Comparison of ENCODE assay signal across 20 cellular contexts in the genomic region with DNA sequence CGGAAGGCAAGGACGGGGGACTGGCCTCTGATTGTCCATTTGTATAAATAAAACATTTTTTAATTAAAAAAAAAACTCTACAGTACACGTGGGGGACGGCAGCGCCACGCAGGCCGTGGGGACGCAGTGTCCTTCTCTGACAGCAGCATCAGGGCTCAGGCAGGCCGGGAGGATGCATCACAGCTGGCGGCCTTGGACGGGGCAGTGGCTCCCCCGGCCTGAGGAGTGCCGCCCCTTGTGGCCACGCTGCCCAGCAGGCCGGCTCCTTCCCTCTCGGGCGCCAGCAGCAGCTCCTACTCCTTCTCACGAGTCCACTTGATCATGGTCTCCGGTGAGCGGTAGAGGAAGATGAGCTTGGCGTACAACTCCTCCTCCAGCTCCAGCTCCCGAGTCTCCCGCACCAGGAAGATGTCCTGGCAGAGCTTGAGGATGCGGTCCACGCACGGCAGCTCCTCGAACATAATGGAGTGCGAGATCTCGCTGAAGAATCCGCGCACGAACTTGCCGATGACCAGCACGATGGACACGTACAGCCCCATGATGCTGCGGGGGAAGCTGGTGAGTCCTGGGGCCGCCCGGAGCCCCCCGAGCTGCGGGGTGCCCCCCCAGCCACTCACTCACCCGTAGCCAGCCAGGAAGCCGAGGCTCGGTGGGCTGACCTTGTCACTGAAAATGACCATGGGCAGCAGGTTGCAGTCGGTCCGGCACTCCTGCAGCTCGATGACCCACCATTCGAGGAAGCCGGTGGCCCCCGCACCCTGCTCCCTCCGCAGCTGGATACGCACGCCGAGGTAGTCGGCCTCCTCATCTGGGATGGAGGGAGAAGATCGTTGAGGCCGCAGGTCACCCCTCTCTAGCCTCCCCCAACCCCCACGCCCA. TPM values are rescaled to one million over a fixed set of nuclear protein-coding genes. Genes with fewer than 3 reads are reported as not detected.
DNase-seq lines count a peak whose midpoint lies in the region; ATAC-seq, FAIRE-seq and TF ChIP-seq lines count a peak whose summit lies in the region.
"Had no signal": no experiment of that assay in that cellular context is flagged by ENCODE, and none has a peak within 500 bp of the region (broad histone marks: within the 10 kb centered on the region; RNA-seq: fewer than 3 reads in every experiment).

No MANE protein-coding gene starts in this region.

- TF ChIP-seq POLR2A in breast epithelium (IDR thresholded peaks at IDR 0.05), result no peak
- TF ChIP-seq POLR2A in GM12878 (IDR thresholded peaks at IDR 0.05; ENCODE audit: low read depth, low read length), result peak; percentile 14; the same call in 1 of the 2 replicates
- TF ChIP-seq POLR2A in endothelial cell of umbilical vein (IDR thresholded peaks at IDR 0.05; ENCODE audit: low read depth, low read length), result no peak

- SMC1A ChIA-PET in GM12878 (lab: Charles Lee; ENCODE audit: uncharacterized antibody, unreplicated experiment), result no interaction called here

- H3K36me3 ChIP-seq in breast epithelium (peaks cover 21% of the 10 kb centered on the region), GM12878 (ENCODE audit: control insufficient read depth in 2 of 2, insufficient read depth in 2 of 2, low read length in 1 of 2) (peaks cover 13 to 45% of the 10 kb centered on the region in 2 experiments), endothelial cell of umbilical vein (ENCODE audit: control insufficient read depth in 2 of 2, extremely low read depth in 1 of 2, insufficient read depth in 2 of 2, low read length in 2 of 2) (peaks cover 22 to 59% of the 10 kb centered on the region in 2 experiments), SJCRH30 (peaks cover 14% of the 10 kb centered on the region; the same call in 1 of the 2 replicates)

- H3K79me2 ChIP-seq in GM12878 (ENCODE audit: control insufficient read depth, insufficient read depth, low read length) (no peaks in the 10 kb centered on the region), endothelial cell of umbilical vein (ENCODE audit: control insufficient read depth, insufficient read depth, low read length) (peaks cover 2% of the 10 kb centered on the region)

- no peaks in the 10 kb centered on the region for H3K4me1 Mint-ChIP-seq in MCF 10A (ENCODE audit: insufficient read depth, unreplicated experiment)

- no peak overlapping the region for H3K4me3 Mint-ChIP-seq in MCF 10A (ENCODE audit: unreplicated experiment)
- H3K4me3 Mint-ChIP-seq: CD8-positive, alpha-beta T cell; GM23338 had no signal

- H2AFZ ChIP-seq in GM12878 (ENCODE audit: control insufficient read depth, low read depth, low read length) (no peak overlapping the region), endothelial cell of umbilical vein (ENCODE audit: low read depth, low read length) (no peak overlapping the region)
- H2AFZ ChIP-seq: GM23338 had no signal

- H3K27ac ChIP-seq in breast epithelium, result no peak overlapping the region
- no peak overlapping the region for H3K27ac ChIP-seq in GM12878 (ENCODE audit: control insufficient read depth, insufficient read depth)
- H3K27ac ChIP-seq in endothelial cell of umbilical vein (ENCODE audit: insufficient read depth, low read depth, low read length), result no peak overlapping the region
- H3K27ac ChIP-seq in SJCRH30, result no peak overlapping the region
- H3K27ac ChIP-seq: BLaER1 treated with 17β-estradiol and CSF1 and Interleukin-3, amounts not matched to agents 10 nM and 100 nM; HL-60 had no signal

- 93% methylated on average over 45 of the region's 57 CpGs for WGBS in GM12878 (ENCODE audit: insufficient coverage, insufficient replicate concordance, low lambda C conversion rate, missing lambda C conversion rate)

- H3K4me2 ChIP-seq in GM12878 (ENCODE audit: control insufficient read depth, insufficient read depth), result no peak overlapping the region
- H3K4me2 ChIP-seq in endothelial cell of umbilical vein (ENCODE audit: insufficient read depth, low read length), result no peak overlapping the region
- H3K4me2 ChIP-seq: BLaER1 treated with 17β-estradiol and CSF1 and Interleukin-3, amounts not matched to agents 10 nM and 100 nM; GM23338 had no signal

- no peak for TF ChIP-seq EP300 in GM12878 (IDR thresholded peaks at IDR 0.05; ENCODE audit: borderline replicate concordance in 1 of 2, control insufficient read depth in 1 of 2, low read depth in 2 of 2, low read length in 2 of 2)

- no peak for DNase-seq in MCF 10A (ENCODE audit: unreplicated experiment)
- DNase-seq in breast epithelium (ENCODE audit: low spot score in 2 of 2), result no peak
- DNase-seq in GM12878 (ENCODE audit: low read depth, low spot score), result no peak
- DNase-seq in endothelial cell of umbilical vein (ENCODE audit: low read depth, low spot score), result no peak
- DNase-seq in NCI-H82 treated with DMSO at 0.1 percent for 48 hours (lab: John Stamatoyannopoulos, UW; ENCODE audit: unreplicated experiment), result no peak
- DNase-seq in SJCRH30, result no peak
- DNase-seq: 8988T; Calu3; CD8-positive, alpha-beta T cell; DMS79 treated with DMSO at 0.1 percent for 48 hours; GF-D8; HCEC 1CT; IMR-90 had no signal

- no peak for TF ChIP-seq RAD21 in GM12878 (IDR thresholded peaks at IDR 0.05; ENCODE audit: insufficient read depth, low read depth, low read length)

- H3K27me3 ChIP-seq in breast epithelium (no peaks in the 10 kb centered on the region), GM12878 (replicated peaks in 1 of 2; ENCODE audit: control insufficient read depth in 2 of 2, insufficient read depth in 2 of 2, low read length in 1 of 2) (no peaks in the 10 kb centered on the region), endothelial cell of umbilical vein (ENCODE audit: control insufficient read depth in 2 of 2, insufficient read depth in 2 of 2, low read length in 2 of 2) (no peaks in the 10 kb centered on the region), SJCRH30 (no peaks in the 10 kb centered on the region)

- RAD21 ChIA-PET in GM12878 (lab: Charles Lee; ENCODE audit: unreplicated experiment), result no interaction called here

- FAIRE-seq in GM12878 (lab: Jason Lieb, UNC) (no peak), endothelial cell of umbilical vein (lab: Jason Lieb, UNC) (no peak)
- FAIRE-seq: GM19239, H54 had no signal

- dilution Hi-C loops in endothelial cell of umbilical vein (cut with MboI; ENCODE audit: extremely low pct_ligation_motif_present, low sequenced_read_pairs), result no loop called here

- H3K9me1 ChIP-seq in endothelial cell of umbilical vein (replicated peaks; ENCODE audit: control insufficient read depth, extremely low read depth, insufficient read depth, low read length), result no peaks in the 10 kb centered on the region

- no peak for ATAC-seq in GM12878
- no peak for ATAC-seq in HG03025 (IDR thresholded peaks at IDR 0.05; ENCODE audit: low FRiP score, unreplicated experiment)
- ATAC-seq: CD8-positive, alpha-beta T cell; GM23338 had no signal

- H3K4me3 ChIP-seq in breast epithelium, result no peak overlapping the region
- no peak overlapping the region for H3K4me3 ChIP-seq in GM12878
- H3K4me3 ChIP-seq in endothelial cell of umbilical vein (replicated peaks in 1 of 3; ENCODE audit: insufficient read depth in 1 of 3, low read depth in 1 of 3, low read length in 3 of 3), result no peak overlapping the region
- H3K4me3 ChIP-seq in SJCRH30, result no peak overlapping the region
- H3K4me3 ChIP-seq: BLaER1 treated with 17β-estradiol and CSF1 and Interleukin-3, amounts not matched to agents 10 nM and 100 nM; GM23338 had no signal

- H3K27ac Mint-ChIP-seq in MCF 10A (ENCODE audit: low read depth, unreplicated experiment), result no peak overlapping the region
- H3K27ac Mint-ChIP-seq: CD8-positive, alpha-beta T cell; GM23338 had no signal

- BruUV-seq in MCF 10A (replicated peaks; lab: Mats Ljungman, UMichigan), result TSS peak; percentile 34
- no TSS peak for BruUV-seq in GM12878 (replicated peaks; lab: Mats Ljungman, UMichigan)
- BruUV-seq in endothelial cell of umbilical vein (replicated peaks; lab: Mats Ljungman, UMichigan), result TSS peak; percentile 46

- no peak overlapping the region for H3K9ac ChIP-seq in GM12878 (ENCODE audit: control insufficient read depth, insufficient read depth, low read length)
- H3K9ac ChIP-seq in endothelial cell of umbilical vein (replicated peaks; ENCODE audit: extremely low read depth, insufficient read depth, low read length), result no peak overlapping the region
- H3K9ac ChIP-seq: BLaER1 treated with 17β-estradiol and CSF1 and Interleukin-3, amounts not matched to agents 10 nM and 100 nM had no signal

- H3K9me3 ChIP-seq in breast epithelium (no peaks in the 10 kb centered on the region), GM12878 (replicated peaks; ENCODE audit: control insufficient read depth, insufficient read depth, low read length) (no peaks in the 10 kb centered on the region), endothelial cell of umbilical vein (replicated peaks; ENCODE audit: control insufficient read depth, insufficient read depth, low read length) (no peaks in the 10 kb centered on the region), SJCRH30 (replicated peaks) (no peaks in the 10 kb centered on the region)
- H3K9me3 ChIP-seq: BLaER1 treated with 17β-estradiol and CSF1 and Interleukin-3, amounts not matched to agents 10 nM and 100 nM had no signal

- TF ChIP-seq CTCF in MCF 10A (IDR thresholded peaks at IDR 0.05; ENCODE audit: unreplicated experiment) (no peak), breast epithelium (IDR thresholded peaks at IDR 0.05) (no peak), GM12878 (IDR thresholded peaks at IDR 0.05 in 2 of 3, conservative IDR thresholded peaks at IDR 0.05 in 1 of 3; ENCODE audit: control insufficient read depth in 2 of 3, extremely low read depth in 1 of 3, insufficient read depth in 1 of 3, low read depth in 3 of 3, low read length in 3 of 3) (no peak), endothelial cell of umbilical vein (IDR thresholded peaks at IDR 0.05; ENCODE audit: extremely low read depth in 1 of 2, insufficient read depth in 1 of 2, low read depth in 1 of 2, low read length in 2 of 2) (no peak)

- H4K20me1 ChIP-seq in GM12878 (ENCODE audit: control insufficient read depth, insufficient read depth) (no peaks in the 10 kb centered on the region), endothelial cell of umbilical vein (replicated peaks; ENCODE audit: control insufficient read depth, extremely low read depth, insufficient read depth, low read length) (no peaks in the 10 kb centered on the region)

- no peaks in the 10 kb centered on the region for H3K9me3 Mint-ChIP-seq in MCF 10A (ENCODE audit: unreplicated experiment)
- H3K9me3 Mint-ChIP-seq: CD8-positive, alpha-beta T cell; GM23338 had no signal

- H3K27me3 Mint-ChIP-seq in MCF 10A (ENCODE audit: insufficient read depth, unreplicated experiment), result no peaks in the 10 kb centered on the region

- POLR2A ChIA-PET in MCF 10A (lab: Yijun Ruan, JAX), result interaction anchor here (0.7 kb wide), 1 partner anchor 55 kb away, joined by 3 read pairs; no protein-coding TSS in a partner anchor
- POLR2A ChIA-PET in GM12878 (lab: Charles Lee), result interaction anchor here (0.7 kb wide), 1 partner anchor 9 kb away, joined by 3 read pairs; no protein-coding TSS in a partner anchor
- POLR2A ChIA-PET in endothelial cell of umbilical vein (lab: Charles Lee), result no interaction called here

- in situ Hi-C loops in GM12878 (cut with MboI), result no loop called here

- CTCF ChIA-PET in MCF 10A (lab: Yijun Ruan, JAX), result interaction anchor here (1.5 kb wide), 1 partner anchor 22 kb away, joined by 5 read pairs; no protein-coding TSS in a partner anchor
- CTCF ChIA-PET in GM12878 (lab: Yijun Ruan, JAX), result no interaction called here
- CTCF ChIA-PET in endothelial cell of umbilical vein (lab: Charles Lee), result interaction anchor here (2.2 kb wide), 1 partner anchor 22 kb away, joined by 9 read pairs; no protein-coding TSS in a partner anchor

- H3K36me3 Mint-ChIP-seq in MCF 10A (ENCODE audit: insufficient read depth, unreplicated experiment), result peaks cover 46% of the 10 kb centered on the region

- intact Hi-C loops in MCF 10A (cut with micrococcal nuclease) (no loop called here), breast epithelium (cut with DNase I; ENCODE audit: low total_unique reads) (no loop called here), GM12878 (cut with micrococcal nuclease; ENCODE audit: unreplicated experiment) (no loop called here), endothelial cell of umbilical vein (cut with micrococcal nuclease) (no loop called here)

- H3K4me1 ChIP-seq in breast epithelium, result no peaks in the 10 kb centered on the region
- no peaks in the 10 kb centered on the region for H3K4me1 ChIP-seq in GM12878 (ENCODE audit: control insufficient read depth, insufficient read depth, low read length)
- no peaks in the 10 kb centered on the region for H3K4me1 ChIP-seq in endothelial cell of umbilical vein (ENCODE audit: control insufficient read depth, extremely low read depth, insufficient read depth, low read length)
- H3K4me1 ChIP-seq in SJCRH30, result no peaks in the 10 kb centered on the region

RNA-seq across cellular contexts. Expression of a gene that starts 9.2 kb away (rescaled TPM):
- total RNA-seq in MCF 10A (2022) (26.9 and 40.8 TPM in 2 replicates), breast epithelium (1 to 10 TPM; 7.3 to 8.2 (median 7.8) TPM), GM12878 (2014; rRNA removed) (17.8 and 23.3 TPM in 2 replicates), GM12878 (2014; rRNA removed; fragmentation: Illumina TruSeq; extraction: Trizol) (11.0 and 12.2 TPM in 2 replicates), GM12878 (2021) (44.5 and 48.5 TPM in 2 replicates), endothelial cell of umbilical vein (33.7 and 37.5 TPM in 2 replicates)
- total RNA-seq in GM12878 (2013; cell fraction: nucleolus; rRNA removed), result 16.7 and 18.4 TPM in 2 replicates
- 12.3 TPM for polyA plus RNA-seq in GM12878 (2011; ENCODE audit: low read depth)
- polyA plus RNA-seq in GM12878 (2011; rRNA removed) (6.8 and 13.2 TPM in 2 replicates), GM12878 (2014; fragmentation: Illumina TruSeq; extraction: Trizol) (1.5 and 5.6 TPM in 2 replicates), GM12878 (2014; fragmentation: Nextera tagmentation; extraction: Ambion mirVana) (1 to 10 TPM in 1 of 2 experiments, under 1 TPM in 1; 0.32 to 4.0 TPM), GM12878 (2014; rRNA removed) (31.2 and 38.9 TPM in 2 replicates), GM12878 (2016; fragmentation: Nextera tagmentation; extraction: Ambion mirVana) (10 to 100 TPM; 33.2 to 43.4 TPM), endothelial cell of umbilical vein (26.1 and 30.8 TPM in 2 replicates)
- 20.3 and 30.6 TPM in 2 replicates for polyA plus RNA-seq in GM12878 (2011; cell fraction: cytosol; rRNA removed)
- 47.9 and 63.5 TPM in 2 replicates for polyA plus RNA-seq in GM12878 (2011; cell fraction: nucleus; rRNA removed)
- polyA plus RNA-seq in GM12878 (2012), result 12.7 and 17.5 TPM in 2 replicates
- 6.7 and 19.8 TPM in 2 replicates for polyA minus RNA-seq in GM12878 (2011; rRNA and poly(A)+ RNA removed)
- 14.7 and 16.6 TPM in 2 replicates for polyA minus RNA-seq in GM12878 (2011; cell fraction: cytosol; rRNA and poly(A)+ RNA removed)
- 15.8 and 23.2 TPM in 2 replicates for polyA minus RNA-seq in GM12878 (2011; cell fraction: nucleus; rRNA and poly(A)+ RNA removed)
- 14.6 and 19.2 TPM in 2 replicates for polyA plus RNA-seq in endothelial cell of umbilical vein (2011; cell fraction: cytosol; rRNA removed)
- polyA plus RNA-seq in endothelial cell of umbilical vein (2011; cell fraction: nucleus; rRNA removed), result 35.9 and 36.8 TPM in 2 replicates
- 19.1 and 27.5 TPM in 2 replicates for polyA plus RNA-seq in endothelial cell of umbilical vein (2012)
- polyA minus RNA-seq in endothelial cell of umbilical vein, result 11.6 and 15.6 TPM in 2 replicates
- 27.9 TPM for polyA minus RNA-seq in endothelial cell of umbilical vein (2011; cell fraction: cytosol; rRNA and poly(A)+ RNA removed)
- 10.3 and 15.4 TPM in 2 replicates for polyA minus RNA-seq in endothelial cell of umbilical vein (2011; cell fraction: nucleus; rRNA and poly(A)+ RNA removed)
- 10.3 and 11.5 TPM in 2 replicates for total RNA-seq in SJCRH30 (2014; rRNA removed; shearing (Covaris generic))

RNA-seq across cellular contexts. Expression of a gene that starts 9.3 kb away (rescaled TPM):
- total RNA-seq in MCF 10A (2022) (17.5 and 18.5 TPM in 2 replicates), breast epithelium (10 to 100 TPM; 19.2 to 22.0 (median 21.9) TPM), GM12878 (2014; rRNA removed) (23.3 and 26.4 TPM in 2 replicates), GM12878 (2014; rRNA removed; fragmentation: Illumina TruSeq; extraction: Trizol) (5.2 and 6.4 TPM in 2 replicates), GM12878 (2021) (24.5 and 29.8 TPM in 2 replicates), endothelial cell of umbilical vein (38.8 and 41.8 TPM in 2 replicates)
- total RNA-seq in GM12878 (2013; cell fraction: nucleolus; rRNA removed), result 28.0 and 31.3 TPM in 2 replicates
- polyA plus RNA-seq in GM12878 (2011; ENCODE audit: low read depth), result 4.3 TPM
- polyA plus RNA-seq in GM12878 (2011; rRNA removed) (4.8 and 8.3 TPM in 2 replicates), GM12878 (2014; fragmentation: Illumina TruSeq; extraction: Trizol) (1.7 and 5.3 TPM in 2 replicates), GM12878 (2014; fragmentation: Nextera tagmentation; extraction: Ambion mirVana) (1 to 10 TPM in 1 of 2 experiments, under 1 TPM in 1; 0.48 to 1.3 TPM), GM12878 (2014; rRNA removed) (32.8 and 35.2 TPM in 2 replicates), GM12878 (2016; fragmentation: Nextera tagmentation; extraction: Ambion mirVana) (10 to 100 TPM; 15.8 to 16.5 TPM), endothelial cell of umbilical vein (27.6 and 34.0 TPM in 2 replicates)
- 10.1 and 17.1 TPM in 2 replicates for polyA plus RNA-seq in GM12878 (2011; cell fraction: cytosol; rRNA removed)
- polyA plus RNA-seq in GM12878 (2011; cell fraction: nucleus; rRNA removed), result 112 and 135 TPM in 2 replicates
- 10.8 and 13.5 TPM in 2 replicates for polyA plus RNA-seq in GM12878 (2012)
- polyA minus RNA-seq in GM12878 (2011; rRNA and poly(A)+ RNA removed), result 4.8 and 16.4 TPM in 2 replicates
- polyA minus RNA-seq in GM12878 (2011; cell fraction: cytosol; rRNA and poly(A)+ RNA removed), result 9.6 and 9.8 TPM in 2 replicates
- polyA minus RNA-seq in GM12878 (2011; cell fraction: nucleus; rRNA and poly(A)+ RNA removed), result 22.8 and 28.5 TPM in 2 replicates
- polyA plus RNA-seq in endothelial cell of umbilical vein (2011; cell fraction: cytosol; rRNA removed), result 16.0 and 25.1 TPM in 2 replicates
- 44.2 and 52.7 TPM in 2 replicates for polyA plus RNA-seq in endothelial cell of umbilical vein (2011; cell fraction: nucleus; rRNA removed)
- polyA plus RNA-seq in endothelial cell of umbilical vein (2012), result 15.8 and 20.0 TPM in 2 replicates
- polyA minus RNA-seq in endothelial cell of umbilical vein, result 15.2 and 15.4 TPM in 2 replicates
- 17.2 TPM for polyA minus RNA-seq in endothelial cell of umbilical vein (2011; cell fraction: cytosol; rRNA and poly(A)+ RNA removed)
- 16.2 and 22.6 TPM in 2 replicates for polyA minus RNA-seq in endothelial cell of umbilical vein (2011; cell fraction: nucleus; rRNA and poly(A)+ RNA removed)
- 10.4 and 10.7 TPM in 2 replicates for total RNA-seq in SJCRH30 (2014; rRNA removed; shearing (Covaris generic))

RNA-seq across cellular contexts. Expression of a gene that starts 29.2 kb away (rescaled TPM):
- total RNA-seq in MCF 10A (2022) (not detected in 2 replicates), breast epithelium (under 1 TPM; 0.66 to 0.96 (median 0.73) TPM), GM12878 (2014; rRNA removed) (4.7 and 6.5 TPM in 2 replicates), GM12878 (2014; rRNA removed; fragmentation: Illumina TruSeq; extraction: Trizol) (1.2 and 1.7 TPM in 2 replicates), GM12878 (2021) (5.7 and 7.4 TPM in 2 replicates), endothelial cell of umbilical vein (0.18 and 0.31 TPM in 2 replicates)
- total RNA-seq in GM12878 (2013; cell fraction: nucleolus; rRNA removed), result 2.4 and 3.1 TPM in 2 replicates
- polyA plus RNA-seq in GM12878 (2011; ENCODE audit: low read depth), result 1.5 TPM
- polyA plus RNA-seq in GM12878 (2011; rRNA removed) (0.53 and 1.5 TPM in 2 replicates), GM12878 (2014; fragmentation: Illumina TruSeq; extraction: Trizol) (0.10 and 1.4 TPM in 2 replicates), GM12878 (2014; fragmentation: Nextera tagmentation; extraction: Ambion mirVana) (under 1 TPM; 0.21 to 0.26 TPM), GM12878 (2014; rRNA removed) (4.3 and 6.6 TPM in 2 replicates), GM12878 (2016; fragmentation: Nextera tagmentation; extraction: Ambion mirVana) (1 to 10 TPM; 6.2 to 7.1 TPM), endothelial cell of umbilical vein (0.30 and 0.38 TPM in 2 replicates)
- polyA plus RNA-seq in GM12878 (2011; cell fraction: cytosol; rRNA removed), result 2.0 and 3.2 TPM in 2 replicates
- 4.2 TPM in 2 replicates for polyA plus RNA-seq in GM12878 (2011; cell fraction: nucleus; rRNA removed)
- 2.6 and 2.8 TPM in 2 replicates for polyA plus RNA-seq in GM12878 (2012)
- 1.1 and 2.2 TPM in 2 replicates for polyA minus RNA-seq in GM12878 (2011; rRNA and poly(A)+ RNA removed)
- polyA minus RNA-seq in GM12878 (2011; cell fraction: cytosol; rRNA and poly(A)+ RNA removed), result 2.3 and 2.4 TPM in 2 replicates
- 0.97 and 2.1 TPM in 2 replicates for polyA minus RNA-seq in GM12878 (2011; cell fraction: nucleus; rRNA and poly(A)+ RNA removed)
- polyA plus RNA-seq in endothelial cell of umbilical vein (2011; cell fraction: cytosol; rRNA removed), result 0.21 TPM in 1 of 2 replicates, not detected in the other
- 0.20 TPM in 1 of 2 replicates, not detected in the other for polyA plus RNA-seq in endothelial cell of umbilical vein (2011; cell fraction: nucleus; rRNA removed)
- polyA plus RNA-seq in endothelial cell of umbilical vein (2012), result 0.09 and 0.19 TPM in 2 replicates
- not detected in 2 replicates for polyA minus RNA-seq in endothelial cell of umbilical vein
- polyA minus RNA-seq in endothelial cell of umbilical vein (2011; cell fraction: cytosol; rRNA and poly(A)+ RNA removed), result not detected
- polyA minus RNA-seq in endothelial cell of umbilical vein (2011; cell fraction: nucleus; rRNA and poly(A)+ RNA removed), result 0.24 TPM in 1 of 2 replicates, not detected in the other
- total RNA-seq in SJCRH30 (2014; rRNA removed; shearing (Covaris generic)), result 0.47 and 0.56 TPM in 2 replicates
- total RNA-seq: A673, IMR-90 had no signal

RNA-seq across cellular contexts. Expression of a gene that starts 52.7 kb away (rescaled TPM):
- total RNA-seq in MCF 10A (2022), result 30.3 and 32.4 TPM in 2 replicates
- 10 to 100 TPM; 17.4 to 21.3 (median 19.0) TPM for total RNA-seq in breast epithelium
- 81.8 and 88.4 TPM in 2 replicates for total RNA-seq in GM12878 (2013; cell fraction: nucleolus; rRNA removed)
- 101 and 104 TPM in 2 replicates for total RNA-seq in GM12878 (2014; rRNA removed)
- 45.0 and 50.0 TPM in 2 replicates for total RNA-seq in GM12878 (2014; rRNA removed; fragmentation: Illumina TruSeq; extraction: Trizol)
- total RNA-seq in GM12878 (2021), result 132 and 147 TPM in 2 replicates
- 21.0 TPM for polyA plus RNA-seq in GM12878 (2011; ENCODE audit: low read depth)
- 15.5 and 41.4 TPM in 2 replicates for polyA plus RNA-seq in GM12878 (2011; rRNA removed)
- 53.9 and 79.5 TPM in 2 replicates for polyA plus RNA-seq in GM12878 (2011; cell fraction: cytosol; rRNA removed)
- polyA plus RNA-seq in GM12878 (2011; cell fraction: nucleus; rRNA removed), result 293 and 318 TPM in 2 replicates
- 91.8 and 107 TPM in 2 replicates for polyA plus RNA-seq in GM12878 (2012)
- 8.4 and 28.9 TPM in 2 replicates for polyA plus RNA-seq in GM12878 (2014; fragmentation: Illumina TruSeq; extraction: Trizol)
- 1 to 10 TPM; 5.0 to 6.8 TPM for polyA plus RNA-seq in GM12878 (2014; fragmentation: Nextera tagmentation; extraction: Ambion mirVana)
- 80.1 and 95.9 TPM in 2 replicates for polyA plus RNA-seq in GM12878 (2014; rRNA removed)
- polyA plus RNA-seq in GM12878 (2016; fragmentation: Nextera tagmentation; extraction: Ambion mirVana), result 10 to 100 TPM; 80.5 to 85.4 TPM
- 18.5 and 44.7 TPM in 2 replicates for polyA minus RNA-seq in GM12878 (2011; rRNA and poly(A)+ RNA removed)
- 25.0 and 33.1 TPM in 2 replicates for polyA minus RNA-seq in GM12878 (2011; cell fraction: cytosol; rRNA and poly(A)+ RNA removed)
- polyA minus RNA-seq in GM12878 (2011; cell fraction: nucleus; rRNA and poly(A)+ RNA removed), result 39.9 and 52.2 TPM in 2 replicates
- 117 and 142 TPM in 2 replicates for total RNA-seq in endothelial cell of umbilical vein
- polyA plus RNA-seq in endothelial cell of umbilical vein, result 60.3 and 64.4 TPM in 2 replicates
- polyA plus RNA-seq in endothelial cell of umbilical vein (2011; cell fraction: cytosol; rRNA removed), result 33.2 and 45.5 TPM in 2 replicates
- polyA plus RNA-seq in endothelial cell of umbilical vein (2011; cell fraction: nucleus; rRNA removed), result 93.3 and 135 TPM in 2 replicates
- 35.6 and 44.3 TPM in 2 replicates for polyA plus RNA-seq in endothelial cell of umbilical vein (2012)
- 23.2 and 27.7 TPM in 2 replicates for polyA minus RNA-seq in endothelial cell of umbilical vein
- 15.1 TPM for polyA minus RNA-seq in endothelial cell of umbilical vein (2011; cell fraction: cytosol; rRNA and poly(A)+ RNA removed)
- 17.0 and 28.2 TPM in 2 replicates for polyA minus RNA-seq in endothelial cell of umbilical vein (2011; cell fraction: nucleus; rRNA and poly(A)+ RNA removed)
- total RNA-seq in SJCRH30 (2014; rRNA removed; shearing (Covaris generic)), result 12.6 and 21.0 TPM in 2 replicates
